In the genomic region with DNA sequence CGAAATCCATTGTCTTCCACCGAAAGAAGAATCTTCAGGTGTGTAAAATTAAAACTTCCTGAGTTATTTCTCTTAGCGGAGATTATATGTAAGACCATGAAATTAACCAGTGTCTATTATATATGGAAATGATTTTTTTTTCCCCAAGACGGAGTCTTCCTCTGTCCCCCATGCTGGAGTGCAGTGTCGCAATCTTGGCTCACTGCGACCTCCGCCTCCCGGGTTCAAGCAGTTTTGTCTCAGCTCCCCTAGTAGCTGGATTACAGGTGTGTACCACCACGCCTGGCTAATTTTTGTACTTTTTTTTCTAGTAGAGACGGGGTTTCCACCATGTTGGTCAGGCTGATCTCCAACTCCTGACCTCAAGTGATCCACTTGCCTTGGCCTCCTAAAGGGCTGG, we compare ENCODE assay signal across 12 cellular contexts. TPM values are rescaled to one million over a fixed set of nuclear protein-coding genes. Genes with fewer than 3 reads are reported as not detected.
A peak's percentile ranks its signal among the peaks of the same experiment; 100 is the strongest.
DNase-seq lines count a peak whose midpoint lies in the region; ATAC-seq, FAIRE-seq and TF ChIP-seq lines count a peak whose summit lies in the region.
"Had no signal": no experiment of that assay in that cellular context is flagged by ENCODE, and none has a peak within 500 bp of the region (broad histone marks: within the 10 kb centered on the region; RNA-seq: fewer than 3 reads in every experiment).

No MANE protein-coding gene starts in this region.

- H3K4me3 ChIP-seq in H1 (ENCODE audit: extremely low read depth in 1 of 4, insufficient read depth in 2 of 4, low read depth in 3 of 4, low read length in 4 of 4) (no peak overlapping the region), Karpas-422 (ENCODE audit: low read length) (no peak overlapping the region)
- H3K4me3 ChIP-seq: esophagus squamous epithelium had no signal

- peak overlapping the region; percentile 100 for H3K4me3 Mint-ChIP-seq in stimulated activated naive CD8-positive, alpha-beta T cell treated with anti-CD3 and anti-CD28 coated beads, Interleukin-15, Interleukin-2, amounts not matched to agents 100 ng/mL and 50 ng/mL, for 24 hours
- H3K4me3 Mint-ChIP-seq in type B pancreatic cell = peak overlapping the region; percentile 96
- H3K4me3 Mint-ChIP-seq: CD14-positive monocyte had no signal

- peaks cover 0 to 3% (median 3%) of the 10 kb centered on the region in 4 experiments; a peak in 4 of 7 replicates for H3K4me1 ChIP-seq in H1 (replicated peaks in 1 of 4; ENCODE audit: control insufficient read depth in 3 of 4, insufficient read depth in 4 of 4, low read length in 3 of 4)
- peaks cover 53% of the 10 kb centered on the region for H3K4me1 ChIP-seq in Karpas-422 (ENCODE audit: low read length)

- no peak overlapping the region for H3K14ac ChIP-seq in H1 (ENCODE audit: insufficient read length)

- no peak for ATAC-seq in stimulated activated naive CD8-positive, alpha-beta T cell treated with anti-CD3 and anti-CD28 coated beads, Interleukin-15, Interleukin-2, amounts not matched to agents 100 U/mL and 50 U/mL, for 24 hours
- no peak for ATAC-seq in GM19023 (IDR thresholded peaks at IDR 0.05; ENCODE audit: unreplicated experiment)

- H2AFZ ChIP-seq in H1 (ENCODE audit: low read length) (no peak overlapping the region), Karpas-422 (ENCODE audit: low read length) (no peak overlapping the region)

- TF ChIP-seq CTCF in RWPE1 (conservative IDR thresholded peaks at IDR 0.05; ENCODE audit: low read depth) (no peak), H1 (IDR thresholded peaks at IDR 0.05; ENCODE audit: control extremely low read depth in 1 of 3, insufficient read depth in 1 of 3, low read depth in 1 of 3, low read length in 3 of 3) (no peak), type B pancreatic cell (conservative IDR thresholded peaks at IDR 0.05) (no peak)

- POLR2A ChIA-PET in RWPE1 (lab: Yijun Ruan, JAX; ENCODE audit: low non-redundant PET) (no interaction called here), H1 (lab: Charles Lee; ENCODE audit: partially characterized antibody) (interaction anchor here (0.7 to 8.9 kb wide), 20 partner anchors 10 to 417 kb away, joined by 3 to 86 read pairs (median 6); partner anchors contain the start of genes ADGRD1 and STX2)

- H3K9ac ChIP-seq in H1 (replicated peaks in 1 of 4; ENCODE audit: extremely low read depth in 1 of 4, low read depth in 3 of 4, low read length in 3 of 4) = no peak overlapping the region
- no peak overlapping the region for H3K9ac ChIP-seq in Karpas-422 (ENCODE audit: low read length)

- no peak overlapping the region for H3K56ac ChIP-seq in H1 (replicated peaks; ENCODE audit: insufficient read length, low read depth, low read length)

- H4K20me1 ChIP-seq in H1 (replicated peaks in 1 of 2; ENCODE audit: control insufficient read depth in 1 of 2, insufficient read depth in 2 of 2, low read length in 2 of 2) = peaks cover 7 to 9% of the 10 kb centered on the region in 2 experiments
- H4K20me1 ChIP-seq in Karpas-422 (ENCODE audit: insufficient read depth, low read depth, low read length) = peaks cover 26% of the 10 kb centered on the region

- H2BK20ac ChIP-seq in H1 (ENCODE audit: low read length) = no peak overlapping the region

- no peak overlapping the region for H2BK12ac ChIP-seq in H1 (ENCODE audit: low read depth, low read length)

- TF ChIP-seq RAD21 in H1 (IDR thresholded peaks at IDR 0.05 in 1 of 2, conservative IDR thresholded peaks at IDR 0.05 in 1 of 2; ENCODE audit: low read depth in 2 of 2, low read length in 2 of 2) = no peak

- H3K27me3 ChIP-seq in H1 (replicated peaks in 1 of 4; ENCODE audit: control insufficient read depth in 3 of 4, extremely low read depth in 1 of 4, insufficient read depth in 3 of 4, low read length in 3 of 4) (no peaks in the 10 kb centered on the region), Karpas-422 (ENCODE audit: low read length) (no peaks in the 10 kb centered on the region)
- H3K27me3 ChIP-seq: esophagus squamous epithelium had no signal

- H2AK5ac ChIP-seq in H1 (ENCODE audit: low read depth, low read length) = no peak overlapping the region

- no peak overlapping the region for H3K4ac ChIP-seq in H1 (replicated peaks; ENCODE audit: insufficient read length, low read depth, low read length)

- no peaks in the 10 kb centered on the region for H3K9me3 ChIP-seq in H1 (ENCODE audit: insufficient read depth in 2 of 2, low read depth in 1 of 2, low read length in 1 of 2)
- no peaks in the 10 kb centered on the region for H3K9me3 ChIP-seq in Karpas-422 (ENCODE audit: low read length)
- H3K9me3 ChIP-seq: esophagus squamous epithelium had no signal

- no peak for TF ChIP-seq EP300 in H1 (IDR thresholded peaks at IDR 0.05; ENCODE audit: borderline replicate concordance in 1 of 2, low read depth in 2 of 2, low read length in 2 of 2)

- CTCF ChIA-PET in RWPE1 (lab: Yijun Ruan, JAX) (no interaction called here), H1 (lab: Charles Lee; ENCODE audit: partially characterized antibody) (no interaction called here)

- no peaks in the 10 kb centered on the region for H3K79me1 ChIP-seq in H1 (ENCODE audit: low read depth, low read length)

- peaks cover 73% of the 10 kb centered on the region for H3K4me1 Mint-ChIP-seq in stimulated activated naive CD8-positive, alpha-beta T cell treated with anti-CD3 and anti-CD28 coated beads, Interleukin-15, Interleukin-2, amounts not matched to agents 100 ng/mL and 50 ng/mL, for 24 hours (ENCODE audit: low read depth)
- peaks cover 44% of the 10 kb centered on the region for H3K4me1 Mint-ChIP-seq in type B pancreatic cell (ENCODE audit: unreplicated experiment)

- peaks cover 55% of the 10 kb centered on the region for H3K36me3 Mint-ChIP-seq in stimulated activated naive CD8-positive, alpha-beta T cell treated with anti-CD3 and anti-CD28 coated beads, Interleukin-15, Interleukin-2, amounts not matched to agents 100 ng/mL and 50 ng/mL, for 24 hours (ENCODE audit: low read depth)
- peaks cover 46% of the 10 kb centered on the region for H3K36me3 Mint-ChIP-seq in type B pancreatic cell

- H2BK5ac ChIP-seq in H1 (ENCODE audit: low read depth, low read length) = no peak overlapping the region

- no peak overlapping the region for H4K5ac ChIP-seq in H1 (ENCODE audit: insufficient read length, low read depth, low read length)

- no peaks in the 10 kb centered on the region for H3K9me2 ChIP-seq in Karpas-422 (replicated peaks; ENCODE audit: insufficient read depth, low read length)

- TF ChIP-seq POLR2A in H1 (IDR thresholded peaks at IDR 0.05; ENCODE audit: control extremely low read depth in 1 of 2, low read depth in 2 of 2, low read length in 2 of 2) = 0 out of 3 replicates have a peak, but pooled peaks of 1 of the 2 experiments have one; percentile 22

- H4K8ac ChIP-seq in H1 (ENCODE audit: extremely low read depth, insufficient read depth, low read length) = no peak overlapping the region

- 95% methylated on average over 10 of the region's 10 CpGs; no CpG with 5 or more reads in 1 of the 2 experiments for WGBS in H1 (ENCODE audit: extremely low coverage in 1 of 2, insufficient coverage in 1 of 2, insufficient read length in 1 of 2, insufficient replicate concordance in 2 of 2, low coverage in 1 of 2, low lambda C conversion rate in 2 of 2, missing lambda C conversion rate in 1 of 2), 2 experiments

- no peaks in the 10 kb centered on the region for H3K27me3 Mint-ChIP-seq in stimulated activated naive CD8-positive, alpha-beta T cell treated with anti-CD3 and anti-CD28 coated beads, Interleukin-15, Interleukin-2, amounts not matched to agents 100 ng/mL and 50 ng/mL, for 24 hours
- H3K27me3 Mint-ChIP-seq in type B pancreatic cell = peaks cover 3% of the 10 kb centered on the region

- no peak overlapping the region for H3K23ac ChIP-seq in H1 (ENCODE audit: insufficient read length)

- H3K4me2 ChIP-seq in H1 (ENCODE audit: insufficient read depth in 1 of 2, low read depth in 2 of 2, low read length in 2 of 2) = peak overlapping the region in 1 of 2 experiments; percentile 95; a peak in 1 of 4 replicates
- H3K4me2 ChIP-seq in Karpas-422 (ENCODE audit: low read depth, low read length, poor library complexity, severe bottlenecking) = no peak overlapping the region

- H3K79me2 ChIP-seq in H1 (ENCODE audit: control insufficient read depth in 1 of 2, insufficient read depth in 2 of 2, low read length in 2 of 2) (peaks cover 6 to 30% of the 10 kb centered on the region in 2 experiments), Karpas-422 (ENCODE audit: low read length) (peaks cover 15% of the 10 kb centered on the region)

- H2BK120ac ChIP-seq in H1 (replicated peaks; ENCODE audit: low read depth, low read length) = no peak overlapping the region

- H3K27ac ChIP-seq in RWPE1 (peak overlapping the region; percentile 13; the same call in 1 of the 2 replicates), H1 (ENCODE audit: low read depth, low read length) (0 out of 2 replicates have a peak overlapping the region, but pooled peaks have one; percentile 20), Karpas-422 (ENCODE audit: low read length) (no peak overlapping the region)
- H3K27ac ChIP-seq: esophagus squamous epithelium had no signal

- peaks cover 4% of the 10 kb centered on the region for H3K23me2 ChIP-seq in H1 (ENCODE audit: low read depth, low read length)

- no peak for FAIRE-seq in H1 (lab: Jason Lieb, UNC)

- H2BK15ac ChIP-seq in H1 (ENCODE audit: low read length) = no peak overlapping the region

- H3K27ac Mint-ChIP-seq in stimulated activated naive CD8-positive, alpha-beta T cell treated with anti-CD3 and anti-CD28 coated beads, Interleukin-15, Interleukin-2, amounts not matched to agents 100 ng/mL and 50 ng/mL, for 24 hours = peak overlapping the region; percentile 100
- H3K27ac Mint-ChIP-seq in type B pancreatic cell = no peak overlapping the region

- no peaks in the 10 kb centered on the region for H3K9me3 Mint-ChIP-seq in stimulated activated naive CD8-positive, alpha-beta T cell treated with anti-CD3 and anti-CD28 coated beads, Interleukin-15, Interleukin-2, amounts not matched to agents 100 ng/mL and 50 ng/mL, for 24 hours
- no peaks in the 10 kb centered on the region for H3K9me3 Mint-ChIP-seq in type B pancreatic cell

- DNase-seq in stimulated activated naive CD8-positive, alpha-beta T cell treated with anti-CD3 and anti-CD28 coated beads, Interleukin-15, Interleukin-2, amounts not matched to agents 100 U/mL and 50 U/mL, for 24 hours = no peak
- no peak for DNase-seq in RWPE1 (ENCODE audit: low spot score)
- no peak for DNase-seq in H1 (ENCODE audit: low read depth in 1 of 2, low spot score in 2 of 2)
- DNase-seq in type B pancreatic cell (ENCODE audit: extremely low spot score, unreplicated experiment) = no peak
- DNase-seq in ureter (ENCODE audit: low spot score) = no peak
- no peak for DNase-seq in Karpas-422
- DNase-seq: esophagus squamous epithelium; RPMI8226; stimulated activated CD4-positive, alpha-beta T cell treated with anti-CD3 and anti-CD28 coated beads, Interleukin-4, amount 100 ng/mL, for 24 hours had no signal

- H4K91ac ChIP-seq in H1 (replicated peaks; ENCODE audit: insufficient read length, low read length) = no peak overlapping the region

- H3K36me3 ChIP-seq in H1 (ENCODE audit: control insufficient read depth in 2 of 4, insufficient read depth in 4 of 4, low read length in 3 of 4) (peaks cover 27 to 53% (median 42%) of the 10 kb centered on the region in 4 experiments), Karpas-422 (ENCODE audit: insufficient read depth, low read length) (peaks cover 48% of the 10 kb centered on the region)

- H3K18ac ChIP-seq in H1 (ENCODE audit: extremely low read depth, low read length) = no peak overlapping the region

RNA-seq across cellular contexts. Expression of gene RAN, which starts 2.8 kb away (rescaled TPM):
- 2,056 and 2,064 TPM in 2 replicates for total RNA-seq in H1 (2021; fragmentation: NEBNext Ultra II Directional; extraction: Animal tissue kit (Norgen Biotek cat#: 25700))
- 1,559 and 2,203 TPM in 2 replicates for polyA plus RNA-seq in H1 (2011; rRNA removed)
- polyA plus RNA-seq in H1 (2011; cell fraction: cytosol; rRNA removed) = 3,091 TPM
- 846 TPM for polyA plus RNA-seq in H1 (2011; cell fraction: nucleus; rRNA removed)
- 2,430 to 2,650 TPM (median 2,578 TPM) in 4 replicates for polyA plus RNA-seq in H1 (2012, experiment 1 of 2)
- polyA plus RNA-seq in H1 (2012, experiment 2 of 2) = 345 TPM
- 714 TPM for polyA plus RNA-seq in H1 (2013, experiment 1 of 2)
- 699 TPM for polyA plus RNA-seq in H1 (2013, experiment 2 of 2)
- polyA minus RNA-seq in H1 (2011; rRNA and poly(A)+ RNA removed) = 1,671 and 1,842 TPM in 2 replicates
- polyA minus RNA-seq in H1 (2011; cell fraction: cytosol; rRNA and poly(A)+ RNA removed) = 628 TPM
- 352 TPM for polyA minus RNA-seq in H1 (2011; cell fraction: nucleus; rRNA and poly(A)+ RNA removed)
- total RNA-seq in type B pancreatic cell (ENCODE audit: low replicate concordance) (699 and 984 TPM in 2 replicates), ureter (493 TPM)
- total RNA-seq in Karpas-422 (2014; rRNA removed; shearing (Covaris generic); ENCODE audit: low replicate concordance) = 897 and 1,159 TPM in 2 replicates

RNA-seq across cellular contexts. Expression of gene STX2, which starts 35.6 kb away (rescaled TPM):
- total RNA-seq in H1 (2021; fragmentation: NEBNext Ultra II Directional; extraction: Animal tissue kit (Norgen Biotek cat#: 25700)) = 22.0 and 26.3 TPM in 2 replicates
- 13.9 and 20.0 TPM in 2 replicates for polyA plus RNA-seq in H1 (2011; rRNA removed)
- polyA plus RNA-seq in H1 (2011; cell fraction: cytosol; rRNA removed) = 20.8 TPM
- polyA plus RNA-seq in H1 (2011; cell fraction: nucleus; rRNA removed) = 13.3 TPM
- polyA plus RNA-seq in H1 (2012, experiment 1 of 2) = 14.6 to 22.0 TPM (median 17.8 TPM) in 4 replicates
- polyA plus RNA-seq in H1 (2012, experiment 2 of 2) = 3.5 TPM
- 19.0 TPM for polyA plus RNA-seq in H1 (2013, experiment 1 of 2)
- 17.5 TPM for polyA plus RNA-seq in H1 (2013, experiment 2 of 2)
- 13.7 and 18.8 TPM in 2 replicates for polyA minus RNA-seq in H1 (2011; rRNA and poly(A)+ RNA removed)
- polyA minus RNA-seq in H1 (2011; cell fraction: cytosol; rRNA and poly(A)+ RNA removed) = 8.4 TPM
- polyA minus RNA-seq in H1 (2011; cell fraction: nucleus; rRNA and poly(A)+ RNA removed) = 10.2 TPM
- total RNA-seq in type B pancreatic cell (ENCODE audit: low replicate concordance) (8.2 and 17.3 TPM in 2 replicates), ureter (12.4 TPM)
- total RNA-seq in Karpas-422 (2014; rRNA removed; shearing (Covaris generic); ENCODE audit: low replicate concordance) = 19.2 and 19.3 TPM in 2 replicates
